In the genomic region with DNA sequence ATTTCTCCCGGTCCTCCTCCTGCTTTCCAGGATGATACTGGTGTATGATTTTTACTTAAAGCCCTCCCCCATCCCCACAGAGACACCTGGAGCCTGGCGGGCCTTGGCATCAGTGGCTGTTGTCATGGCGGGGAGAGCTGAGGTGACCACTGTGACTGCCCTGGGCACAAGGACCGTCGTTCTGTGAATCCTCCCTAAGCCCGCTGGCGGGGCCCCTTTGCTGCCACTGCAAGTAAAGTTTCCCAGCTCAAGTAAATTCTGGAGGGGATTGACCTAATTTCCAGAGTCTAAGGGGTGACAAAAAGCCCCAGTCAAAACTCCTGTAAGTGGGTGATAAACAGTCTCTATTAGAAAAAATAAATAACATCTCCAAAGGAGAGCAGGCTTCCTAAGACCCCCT, we compare ENCODE assay signal across 29 cellular contexts.
"Had no signal": no experiment of that assay in that cellular context is flagged by ENCODE, and none has a peak within 500 bp of the region (broad histone marks: within the 10 kb centered on the region; RNA-seq: fewer than 3 reads in every experiment).

No MANE protein-coding gene starts in this region.

- H3K4me3 Mint-ChIP-seq: activated CD8-positive, alpha-beta T cell treated with anti-CD3 and anti-CD28 coated beads for 36 hours; activated T-cell treated with anti-CD3 and anti-CD28 coated beads, Interleukin-2, amount 50 U/mL, for 4 hours; activated T-helper 17 cell treated with anti-CD3 and anti-CD28 coated beads, Interleukin-2, amount 50 U/mL, for 72 hours; immature natural killer cell; naive thymus-derived CD8-positive, alpha-beta T cell; neural crest cell; stimulated activated effector memory CD8-positive, alpha-beta T cell treated with anti-CD3 and anti-CD28 coated beads, Interleukin-12 subunit alpha, Interleukin-12 subunit beta, amount 100 ng/mL, for 72 hours; stimulated activated naive CD8-positive, alpha-beta T cell treated with anti-CD3 and anti-CD28 coated beads, Interleukin-15, amount 100 ng/mL, for 72 hours; T-helper 17 cell; WTC11 had no signal

- H3K27ac ChIP-seq: pancreas, prostate gland, thyroid gland, upper lobe of right lung had no signal

- H3K27me3 ChIP-seq: thyroid gland had no signal

- H3K9me3 Mint-ChIP-seq: activated T-cell treated with anti-CD3 and anti-CD28 coated beads, Interleukin-2, amount 50 U/mL, for 4 hours; activated T-helper 17 cell treated with anti-CD3 and anti-CD28 coated beads, Interleukin-2, amount 50 U/mL, for 72 hours; immature natural killer cell; neural crest cell; stimulated activated effector memory CD8-positive, alpha-beta T cell treated with anti-CD3 and anti-CD28 coated beads, Interleukin-12 subunit alpha, Interleukin-12 subunit beta, amount 100 ng/mL, for 72 hours; stimulated activated naive CD8-positive, alpha-beta T cell treated with anti-CD3 and anti-CD28 coated beads, Interleukin-15, amount 100 ng/mL, for 72 hours; WTC11 had no signal

- H3K36me3 ChIP-seq: pancreas, prostate gland, sigmoid colon, thyroid gland, upper lobe of right lung had no signal

- H3K36me3 Mint-ChIP-seq: immature natural killer cell; naive thymus-derived CD8-positive, alpha-beta T cell; stimulated activated effector memory CD8-positive, alpha-beta T cell treated with anti-CD3 and anti-CD28 coated beads, Interleukin-12 subunit alpha, Interleukin-12 subunit beta, amount 100 ng/mL, for 72 hours; WTC11 had no signal

- H3K4me1 Mint-ChIP-seq: activated T-helper 17 cell treated with anti-CD3 and anti-CD28 coated beads, Interleukin-2, amount 50 U/mL, for 72 hours; immature natural killer cell; neural crest cell; stimulated activated effector memory CD8-positive, alpha-beta T cell treated with anti-CD3 and anti-CD28 coated beads, Interleukin-12 subunit alpha, Interleukin-12 subunit beta, amount 100 ng/mL, for 72 hours; T-helper 17 cell had no signal

- H3K9me3 ChIP-seq: pancreas, prostate gland, sigmoid colon, thyroid gland, upper lobe of right lung had no signal

- DNase-seq: activated CD4-positive, alpha-beta T cell treated with anti-CD3 and anti-CD28 coated beads, Interleukin-2, amount 50 U/mL, for 1 hour; activated CD8-positive, alpha-beta T cell treated with anti-CD3 and anti-CD28 coated beads for 36 hours; activated gamma-delta T cell treated with Interleukin-2 at 50 U/mL for 16 hours; activated naive CD4-positive, alpha-beta T cell treated with anti-CD3 and anti-CD28 coated beads, Interleukin-2, amount 50 U/mL, for 16 hours; activated T-cell treated with anti-CD3 and anti-CD28 coated beads, Interleukin-2, amount 50 U/mL, for 4 hours; amniotic stem cell; dermis blood vessel endothelial cell; effector CD8-positive, alpha-beta T cell; head of caudate nucleus; hypothalamus; immature natural killer cell; midbrain; naive thymus-derived CD8-positive, alpha-beta T cell; nucleus accumbens; sigmoid colon; small intestine; stimulated activated CD4-positive, alpha-beta T cell treated with anti-CD3 and anti-CD28 coated beads, Interleukin-4, amount 100 ng/mL, for 24 hours; stimulated activated naive CD8-positive, alpha-beta T cell treated with anti-CD3 and anti-CD28 coated beads, Interleukin-15, amount 100 ng/mL, for 72 hours; substantia nigra; T-helper 17 cell; T1000; thyroid gland; upper lobe of right lung had no signal

- H3K27ac Mint-ChIP-seq: activated CD8-positive, alpha-beta T cell treated with anti-CD3 and anti-CD28 coated beads for 36 hours; activated T-helper 17 cell treated with anti-CD3 and anti-CD28 coated beads, Interleukin-2, amount 50 U/mL, for 72 hours; immature natural killer cell; naive thymus-derived CD8-positive, alpha-beta T cell; stimulated activated effector memory CD8-positive, alpha-beta T cell treated with anti-CD3 and anti-CD28 coated beads, Interleukin-12 subunit alpha, Interleukin-12 subunit beta, amount 100 ng/mL, for 72 hours; stimulated activated naive CD8-positive, alpha-beta T cell treated with anti-CD3 and anti-CD28 coated beads, Interleukin-15, amount 100 ng/mL, for 72 hours; T-helper 17 cell; WTC11 had no signal

- H3K4me3 ChIP-seq: pancreas, prostate gland, sigmoid colon, thyroid gland, upper lobe of right lung had no signal

- ATAC-seq: activated CD8-positive, alpha-beta T cell treated with anti-CD3 and anti-CD28 coated beads for 36 hours; activated T-cell treated with anti-CD3 and anti-CD28 coated beads, Interleukin-2, amount 50 U/mL, for 4 hours; activated T-helper 17 cell treated with anti-CD3 and anti-CD28 coated beads, Interleukin-2, amount 50 U/mL, for 72 hours; naive thymus-derived CD8-positive, alpha-beta T cell; pancreas; stimulated activated effector memory CD8-positive, alpha-beta T cell treated with anti-CD3 and anti-CD28 coated beads, Interleukin-12 subunit alpha, Interleukin-12 subunit beta, amount 100 ng/mL, for 72 hours; stimulated activated naive CD8-positive, alpha-beta T cell treated with anti-CD3 and anti-CD28 coated beads, Interleukin-15, amount 100 ng/mL, for 72 hours; T-helper 17 cell; upper lobe of right lung; WTC11 had no signal

- H3K4me1 ChIP-seq: pancreas, prostate gland, upper lobe of right lung had no signal
